Comparison of ENCODE assay signal across 11 cellular contexts in the genomic region with DNA sequence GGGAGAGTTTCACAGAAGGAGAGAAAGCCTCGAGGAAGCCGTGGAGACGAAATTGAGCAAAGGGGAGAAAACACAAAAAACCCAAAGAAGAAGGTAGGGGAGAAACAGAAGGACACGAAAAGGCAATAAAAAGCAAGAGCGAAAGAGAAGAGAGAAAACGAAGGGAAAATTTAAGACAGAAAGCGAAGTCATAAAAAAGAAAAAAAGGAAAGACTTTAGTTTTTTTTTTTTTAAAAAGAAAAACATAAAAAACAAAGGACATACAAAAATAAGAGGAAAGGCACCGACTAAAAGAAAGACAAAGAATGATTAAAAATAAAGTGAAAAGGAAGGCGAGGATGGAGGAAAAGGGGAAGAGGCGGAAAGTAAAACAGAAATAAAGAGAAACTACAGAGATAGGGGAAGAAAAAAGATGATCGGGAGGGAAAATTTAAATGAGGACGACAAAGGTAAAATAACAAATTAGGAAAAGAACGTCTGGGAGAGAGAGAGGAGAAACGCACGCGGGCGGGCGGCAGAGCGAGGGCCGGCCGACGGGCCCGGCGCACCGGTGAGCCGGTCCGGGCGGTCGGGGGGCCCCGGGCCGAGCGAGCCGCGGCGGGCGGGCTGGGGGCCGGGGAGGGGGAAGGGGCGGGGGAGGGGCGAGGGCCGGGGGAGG. TPM values are rescaled to one million over a fixed set of nuclear protein-coding genes. Genes with fewer than 3 reads are reported as not detected.
DNase-seq lines count a peak whose midpoint lies in the region; ATAC-seq and TF ChIP-seq lines count a peak whose summit lies in the region.
"Had no signal": no experiment of that assay in that cellular context is flagged by ENCODE, and none has a peak within 500 bp of the region (broad histone marks: within the 10 kb centered on the region; RNA-seq: fewer than 3 reads in every experiment).

No MANE protein-coding gene starts in this region.

- H3K79me2 ChIP-seq in fibroblast of lung (ENCODE audit: control insufficient read depth, insufficient read depth, low read length) = no peaks in the 10 kb centered on the region

- no peak overlapping the region for H2AFZ ChIP-seq in fibroblast of lung (ENCODE audit: low read length)

- H3K27ac ChIP-seq in SK-N-MC = peak overlapping the region; percentile 89
- no peak overlapping the region for H3K27ac ChIP-seq in fibroblast of lung (ENCODE audit: insufficient read depth, low read length)
- H3K27ac ChIP-seq: uterus had no signal

- no peak for ATAC-seq in stimulated activated naive CD8-positive, alpha-beta T cell treated with anti-CD3 and anti-CD28 coated beads, Interleukin-15, amount 100 ng/mL, for 72 hours
- no peak for ATAC-seq in GM21526 (IDR thresholded peaks at IDR 0.05; ENCODE audit: low FRiP score, unreplicated experiment)

- H3K9me3 ChIP-seq in SK-N-MC (ENCODE audit: low read depth, low read length) (no peaks in the 10 kb centered on the region), fibroblast of lung (ENCODE audit: control insufficient read depth, insufficient read depth, low read depth, low read length) (no peaks in the 10 kb centered on the region)
- H3K9me3 ChIP-seq: uterus had no signal

- no peaks in the 10 kb centered on the region for H4K20me1 ChIP-seq in fibroblast of lung (ENCODE audit: control insufficient read depth, extremely low read depth, insufficient read depth, low read length)

- H3K9me3 Mint-ChIP-seq in activated T-cell treated with anti-CD3 and anti-CD28 coated beads, Interleukin-2, amount 50 U/mL, for 24 hours = no peaks in the 10 kb centered on the region
- H3K9me3 Mint-ChIP-seq in stimulated activated naive CD8-positive, alpha-beta T cell treated with anti-CD3 and anti-CD28 coated beads, Interleukin-15, amount 100 ng/mL, for 72 hours = no peaks in the 10 kb centered on the region

- H3K4me3 ChIP-seq in SK-N-MC = peak overlapping the region; percentile 76
- H3K4me3 ChIP-seq in fibroblast of lung (replicated peaks in 1 of 4; ENCODE audit: control extremely low read depth in 1 of 4, insufficient read depth in 1 of 4, low read depth in 3 of 4, low read length in 4 of 4) = no peak overlapping the region
- H3K4me3 ChIP-seq: uterus had no signal

- peak overlapping the region; percentile 32 for H3K4me2 ChIP-seq in fibroblast of lung (ENCODE audit: extremely low read depth, insufficient read depth, low read length)

- no peak overlapping the region for H3K27ac Mint-ChIP-seq in activated T-cell treated with anti-CD3 and anti-CD28 coated beads, Interleukin-2, amount 50 U/mL, for 24 hours
- H3K27ac Mint-ChIP-seq in stimulated activated naive CD8-positive, alpha-beta T cell treated with anti-CD3 and anti-CD28 coated beads, Interleukin-15, amount 100 ng/mL, for 72 hours = peak overlapping the region in 1 of 2 donors; percentile 93

- intact Hi-C loops in posterior vena cava (cut with DNase I) = no loop called here

- DNase-seq in activated T-cell treated with anti-CD3 and anti-CD28 coated beads, Interleukin-2, amount 50 U/mL, for 24 hours = no peak
- DNase-seq in activated T-cell treated with anti-CD3 and anti-CD28 coated beads for 4 hours (no peak), SK-N-MC (ENCODE audit: low read depth, low spot score) (no peak), fibroblast of lung (ENCODE audit: low read depth in 2 of 2) (no peak), NCI-H128 (lab: John Stamatoyannopoulos, UW; ENCODE audit: unreplicated experiment) (no peak), posterior vena cava (ENCODE audit: low spot score) (no peak)
- DNase-seq in stimulated activated naive CD8-positive, alpha-beta T cell treated with anti-CD3 and anti-CD28 coated beads, Interleukin-15, amount 100 ng/mL, for 72 hours = no peak
- DNase-seq: KG1, uterus had no signal

- no peaks in the 10 kb centered on the region for H3K4me1 ChIP-seq in fibroblast of lung (ENCODE audit: control insufficient read depth, extremely low read depth, insufficient read depth, low read length)

- H3K27me3 ChIP-seq in fibroblast of lung (ENCODE audit: control insufficient read depth, insufficient read depth, low read length) = peaks cover 75% of the 10 kb centered on the region

- TF ChIP-seq CTCF in fibroblast of lung (conservative IDR thresholded peaks at IDR 0.05 in 1 of 2, IDR thresholded peaks at IDR 0.05 in 1 of 2; ENCODE audit: low read depth in 1 of 2, low read length in 2 of 2) = no peak

- peaks cover 32% of the 10 kb centered on the region for H3K4me1 Mint-ChIP-seq in activated T-cell treated with anti-CD3 and anti-CD28 coated beads, Interleukin-2, amount 50 U/mL, for 24 hours (ENCODE audit: low read depth)
- peaks cover 43% of the 10 kb centered on the region for H3K4me1 Mint-ChIP-seq in stimulated activated naive CD8-positive, alpha-beta T cell treated with anti-CD3 and anti-CD28 coated beads, Interleukin-15, amount 100 ng/mL, for 72 hours

- H3K36me3 Mint-ChIP-seq in activated T-cell treated with anti-CD3 and anti-CD28 coated beads, Interleukin-2, amount 50 U/mL, for 24 hours (ENCODE audit: low read depth) = no peaks in the 10 kb centered on the region

- peak overlapping the region; percentile 89 for H3K9ac ChIP-seq in SK-N-MC (ENCODE audit: insufficient read length)
- H3K9ac ChIP-seq in fibroblast of lung (ENCODE audit: insufficient read depth, low read length) = no peak overlapping the region

- H3K36me3 ChIP-seq in SK-N-MC (ENCODE audit: insufficient read depth, low read length) = peaks cover 16% of the 10 kb centered on the region; the same call in 1 of the 2 replicates
- H3K36me3 ChIP-seq in fibroblast of lung (ENCODE audit: control insufficient read depth, insufficient read depth, low read length) = no peaks in the 10 kb centered on the region
- H3K36me3 ChIP-seq: uterus had no signal

- H3K4me3 Mint-ChIP-seq in activated T-cell treated with anti-CD3 and anti-CD28 coated beads, Interleukin-2, amount 50 U/mL, for 24 hours = peak overlapping the region; percentile 67
- H3K4me3 Mint-ChIP-seq in stimulated activated naive CD8-positive, alpha-beta T cell treated with anti-CD3 and anti-CD28 coated beads, Interleukin-15, amount 100 ng/mL, for 72 hours = peak overlapping the region; percentile 75 to 96

- peaks cover 82% of the 10 kb centered on the region for H3K27me3 Mint-ChIP-seq in activated T-cell treated with anti-CD3 and anti-CD28 coated beads, Interleukin-2, amount 50 U/mL, for 24 hours
- H3K27me3 Mint-ChIP-seq in stimulated activated naive CD8-positive, alpha-beta T cell treated with anti-CD3 and anti-CD28 coated beads, Interleukin-15, amount 100 ng/mL, for 72 hours = peaks cover 95% of the 10 kb centered on the region

RNA-seq across cellular contexts. Expression of a gene that starts 0.5 kb away (rescaled TPM):
- total RNA-seq in fibroblast of lung (not detected in 2 replicates), posterior vena cava (1 to 10 TPM; 7.5 to 8.1 TPM)
- not detected in 2 replicates for polyA plus RNA-seq in fibroblast of lung
- polyA plus RNA-seq in fibroblast of lung (2012) = not detected in 2 replicates
- polyA minus RNA-seq in fibroblast of lung (ENCODE audit: low replicate concordance) = not detected in 2 replicates
- total RNA-seq: activated CD8-positive, alpha-beta memory T cell treated with anti-CD3 and anti-CD28 coated beads for 36 hours had no signal

RNA-seq across cellular contexts. Expression of a gene that starts 36.8 kb away (rescaled TPM):
- total RNA-seq in fibroblast of lung (1.8 and 2.1 TPM in 2 replicates), posterior vena cava (under 1 TPM in 1 of 2 donors, not detected in 1; 0.83 TPM)
- polyA plus RNA-seq in fibroblast of lung = 0.20 and 0.50 TPM in 2 replicates
- 2.7 and 2.9 TPM in 2 replicates for polyA plus RNA-seq in fibroblast of lung (2012)
- 0.85 TPM in 1 of 2 replicates, not detected in the other for polyA minus RNA-seq in fibroblast of lung (ENCODE audit: low replicate concordance)

RNA-seq across cellular contexts. Expression of a gene that starts 45.8 kb away (rescaled TPM):
- total RNA-seq in fibroblast of lung (19.8 and 25.8 TPM in 2 replicates), posterior vena cava (10 to 100 TPM; 22.9 to 29.8 TPM)
- 10.8 and 14.5 TPM in 2 replicates for polyA plus RNA-seq in fibroblast of lung
- 14.2 and 23.0 TPM in 2 replicates for polyA plus RNA-seq in fibroblast of lung (2012)
- 28.2 and 54.5 TPM in 2 replicates for polyA minus RNA-seq in fibroblast of lung (ENCODE audit: low replicate concordance)
